ENCODE assay signal across 12 cellular contexts in genomic region chr18:3472681-3473544, GRCh38. TPM values are rescaled to one million over a fixed set of nuclear protein-coding genes. Genes with fewer than 3 reads are reported as not detected.
DNase-seq lines count a peak whose midpoint lies in the region; ATAC-seq and TF ChIP-seq lines count a peak whose summit lies in the region.
"Had no signal": no experiment of that assay in that cellular context is flagged by ENCODE, and none has a peak within 500 bp of the region (broad histone marks: within the 10 kb centered on the region; RNA-seq: fewer than 3 reads in every experiment).

No MANE protein-coding gene starts in this region.

- H3K9me3 ChIP-seq in esophagus squamous epithelium: no peaks in the 10 kb centered on the region
- no peaks in the 10 kb centered on the region for H3K9me3 ChIP-seq in suprapubic skin
- H3K9me3 ChIP-seq in PC-9 (ENCODE audit: insufficient read depth, low read depth): no peaks in the 10 kb centered on the region
- H3K9me3 ChIP-seq: MG63 had no signal

- H3K9me2 ChIP-seq in PC-9 (ENCODE audit: insufficient read depth): no peaks in the 10 kb centered on the region

- H3K4me3 Mint-ChIP-seq in central memory CD8-positive, alpha-beta T cell: peak overlapping the region; percentile 71

- H3K36me3 ChIP-seq in esophagus squamous epithelium (no peaks in the 10 kb centered on the region), suprapubic skin (no peaks in the 10 kb centered on the region), PC-9 (ENCODE audit: low read depth) (no peaks in the 10 kb centered on the region)
- H3K36me3 ChIP-seq: MG63, tibial artery had no signal

- no peaks in the 10 kb centered on the region for H3K9me3 Mint-ChIP-seq in central memory CD8-positive, alpha-beta T cell

- TF ChIP-seq EP300 in suprapubic skin (IDR thresholded peaks at IDR 0.05): no peak

- CTCF ChIA-PET in PC-9 (lab: Charles Lee): no interaction called here

- peak overlapping the region; percentile 90 for H3K27ac Mint-ChIP-seq in central memory CD8-positive, alpha-beta T cell (ENCODE audit: low read depth)

- no peak for DNase-seq in central memory CD8-positive, alpha-beta T cell (ENCODE audit: low spot score in 2 of 2)
- no peak for DNase-seq in NCI-H2196 treated with DMSO at 0.1 percent for 48 hours (lab: John Stamatoyannopoulos, UW; ENCODE audit: unreplicated experiment)
- DNase-seq in esophagus squamous epithelium (lab: John Stamatoyannopoulos, UW): no peak
- DNase-seq in suprapubic skin (ENCODE audit: low spot score in 2 of 2): no peak
- no peak for DNase-seq in PC-9
- DNase-seq: effector memory CD4-positive, alpha-beta T cell; MG63; naive thymus-derived CD8-positive, alpha-beta T cell; tibial artery had no signal

- no peaks in the 10 kb centered on the region for H3K27me3 Mint-ChIP-seq in central memory CD8-positive, alpha-beta T cell

- H3K27ac ChIP-seq in esophagus squamous epithelium (no peak overlapping the region), suprapubic skin (no peak overlapping the region), PC-9 (no peak overlapping the region)
- H3K27ac ChIP-seq: tibial artery had no signal

- POLR2A ChIA-PET in PC-9 (lab: Charles Lee; ENCODE audit: unreplicated experiment): interaction anchor here (0.5 kb wide), 1 partner anchor 90 kb away, joined by 7 read pairs; no protein-coding TSS in a partner anchor

- H3K36me3 Mint-ChIP-seq in central memory CD8-positive, alpha-beta T cell (ENCODE audit: insufficient read depth): peaks cover 3% of the 10 kb centered on the region
- H3K36me3 Mint-ChIP-seq: naive thymus-derived CD8-positive, alpha-beta T cell had no signal

- TF ChIP-seq POLR2A in esophagus squamous epithelium (IDR thresholded peaks at IDR 0.05) (no peak), suprapubic skin (IDR thresholded peaks at IDR 0.05) (no peak)

- no TSS peak for BruUV-seq in PC-9 (replicated peaks; lab: Mats Ljungman, UMichigan)

- 72 to 82% methylated on average over 18 of the region's 18 CpGs for WGBS in esophagus squamous epithelium, 2 donors
- WGBS in suprapubic skin: 86% methylated on average over 18 of the region's 18 CpGs

- no peaks in the 10 kb centered on the region for H4K20me1 ChIP-seq in PC-9 (ENCODE audit: insufficient read depth)

- TF ChIP-seq CTCF in esophagus squamous epithelium (IDR thresholded peaks at IDR 0.05) (no peak), suprapubic skin (IDR thresholded peaks at IDR 0.05) (no peak), PC-9 (conservative IDR thresholded peaks at IDR 0.05) (no peak)

- H3K4me3 ChIP-seq in esophagus squamous epithelium (no peak overlapping the region), suprapubic skin (no peak overlapping the region), PC-9 (no peak overlapping the region)
- H3K4me3 ChIP-seq: MG63, tibial artery had no signal

- no peak overlapping the region for H3K4me2 ChIP-seq in PC-9

- H3K79me2 ChIP-seq in PC-9 (ENCODE audit: low read depth): no peaks in the 10 kb centered on the region

- intact Hi-C loops in esophagus squamous epithelium (cut with DNase I) (loop anchor here (10.0 kb wide), 1 partner anchor 62 kb away; no protein-coding TSS in a partner anchor), PC-9 (cut with micrococcal nuclease; ENCODE audit: unreplicated experiment) (no loop called here)

- no peaks in the 10 kb centered on the region for H3K4me1 ChIP-seq in esophagus squamous epithelium
- no peaks in the 10 kb centered on the region for H3K4me1 ChIP-seq in suprapubic skin
- no peaks in the 10 kb centered on the region for H3K4me1 ChIP-seq in PC-9 (replicated peaks; ENCODE audit: insufficient read depth)
- H3K4me1 ChIP-seq: tibial artery had no signal

- H3K4me1 Mint-ChIP-seq in central memory CD8-positive, alpha-beta T cell: peaks cover 6% of the 10 kb centered on the region
- H3K4me1 Mint-ChIP-seq: naive thymus-derived CD8-positive, alpha-beta T cell had no signal

- H3K27me3 ChIP-seq in esophagus squamous epithelium: no peaks in the 10 kb centered on the region
- H3K27me3 ChIP-seq in suprapubic skin: no peaks in the 10 kb centered on the region
- no peaks in the 10 kb centered on the region for H3K27me3 ChIP-seq in PC-9 (ENCODE audit: insufficient read depth, low read depth)
- H3K27me3 ChIP-seq: MG63, tibial artery had no signal

- H2AFZ ChIP-seq in PC-9: no peak overlapping the region

- ATAC-seq in GM18858 (IDR thresholded peaks at IDR 0.05; ENCODE audit: unreplicated experiment) (peak; percentile 97), GM19467 (IDR thresholded peaks at IDR 0.05; ENCODE audit: unreplicated experiment) (peak; percentile 86), HG03108 (IDR thresholded peaks at IDR 0.05; ENCODE audit: unreplicated experiment) (peak; percentile 93)
- no peak for ATAC-seq in central memory CD8-positive, alpha-beta T cell (replicated peaks; ENCODE audit: extremely low read depth, poor library complexity, severe bottlenecking)
- ATAC-seq: naive thymus-derived CD8-positive, alpha-beta T cell had no signal

- no peaks in the 10 kb centered on the region for H3F3A ChIP-seq in PC-9 (ENCODE audit: insufficient read depth, low read depth)

RNA-seq across cellular contexts. Expression of gene TGIF1, which starts 22.9 kb away (rescaled TPM):
- total RNA-seq in esophagus squamous epithelium (10 to 100 TPM; 37.3 to 75.7 (median 57.0) TPM), suprapubic skin (100 to 1,000 TPM in 2 of 4 donors, 10 to 100 TPM in 2; 89.4 to 122 (median 108) TPM), PC-9 (2021) (188 and 203 TPM in 2 replicates)
